Comparison of ENCODE assay signal across 17 cellular contexts in genomic region chr2:97763176-97763845, GRCh38. TPM values are rescaled to one million over a fixed set of nuclear protein-coding genes. Genes with fewer than 3 reads are reported as not detected.
DNase-seq lines count a peak whose midpoint lies in the region; ATAC-seq, FAIRE-seq and TF ChIP-seq lines count a peak whose summit lies in the region.
"Had no signal": no experiment of that assay in that cellular context is flagged by ENCODE, and none has a peak within 500 bp of the region (broad histone marks: within the 10 kb centered on the region; RNA-seq: fewer than 3 reads in every experiment).

No MANE protein-coding gene starts in this region.

- H3K9me3 ChIP-seq in HepG2 (ENCODE audit: low read length) (no peaks in the 10 kb centered on the region), right lobe of liver (no peaks in the 10 kb centered on the region), smooth muscle cell (replicated peaks; ENCODE audit: low read depth) (no peaks in the 10 kb centered on the region)
- no peaks in the 10 kb centered on the region for H3K9me3 ChIP-seq in CD8-positive, alpha-beta T cell (ENCODE audit: low read length)
- H3K9me3 ChIP-seq: psoas muscle, SJSA1 had no signal

- H3K27ac ChIP-seq in HepG2 (ENCODE audit: extremely low read length, insufficient read depth, low read length) (no peak overlapping the region), right lobe of liver (no peak overlapping the region), smooth muscle cell (ENCODE audit: low read depth) (no peak overlapping the region)
- H3K27ac ChIP-seq in CD8-positive, alpha-beta T cell (ENCODE audit: low read depth, low read length), result no peak overlapping the region
- H3K27ac ChIP-seq: HL-60, psoas muscle, SJSA1 had no signal

- no peaks in the 10 kb centered on the region for H3K4me1 ChIP-seq in HepG2 (ENCODE audit: insufficient read depth, low read length)
- no peaks in the 10 kb centered on the region for H3K4me1 ChIP-seq in right lobe of liver
- H3K4me1 ChIP-seq in CD8-positive, alpha-beta T cell (ENCODE audit: insufficient read depth, low read length), result peaks cover 41% of the 10 kb centered on the region
- no peaks in the 10 kb centered on the region for H3K4me1 ChIP-seq in smooth muscle cell (ENCODE audit: low read depth)
- H3K4me1 ChIP-seq: SJSA1 had no signal

- POLR2A ChIA-PET in HepG2 (lab: Yijun Ruan, JAX) (no interaction called here), T-cell (lab: Charles Lee) (no interaction called here)
- POLR2A ChIA-PET in CD8-positive, alpha-beta T cell (lab: Charles Lee), result no interaction called here

- TF ChIP-seq EP300 in HepG2 (IDR thresholded peaks at IDR 0.05; ENCODE audit: low read depth in 2 of 2, low read length in 2 of 2) (no peak), HepG2 (CRISPR knock-in tag; IDR thresholded peaks at IDR 0.05; ENCODE audit: borderline replicate concordance) (no peak)

- CTCF ChIA-PET in HepG2 (lab: Yijun Ruan, JAX; ENCODE audit: low intra/inter-chr PET ratio, low total read pairs), result no interaction called here
- CTCF ChIA-PET in T-cell (lab: Charles Lee), result interaction anchor here in 1 of 2 donors (0.5 kb wide), 1 partner anchor 87 kb away, joined by 3 read pairs; no protein-coding TSS in a partner anchor
- CTCF ChIA-PET in CD8-positive, alpha-beta T cell (lab: Charles Lee), result interaction anchor here (1.2 to 4.2 kb wide), 4 partner anchors 15 to 63 kb away, joined by 3 to 19 read pairs (median 8); no protein-coding TSS in a partner anchor

- no peak overlapping the region for H3K9ac ChIP-seq in HepG2 (ENCODE audit: insufficient read depth, low read depth, low read length)
- no peak overlapping the region for H3K9ac ChIP-seq in smooth muscle cell (ENCODE audit: low read depth)

- H3K4me2 ChIP-seq in HepG2 (ENCODE audit: low read depth, low read length), result no peak overlapping the region
- no peak overlapping the region for H3K4me2 ChIP-seq in smooth muscle cell

- H3K27ac Mint-ChIP-seq in T-cell, result peak overlapping the region; percentile 55
- no peak overlapping the region for H3K27ac Mint-ChIP-seq in CD8-positive, alpha-beta T cell
- H3K27ac Mint-ChIP-seq: activated naive CD4-positive, alpha-beta T cell treated with anti-CD3 and anti-CD28 coated beads for 36 hours had no signal

- H3K9me3 Mint-ChIP-seq in T-cell, result no peaks in the 10 kb centered on the region
- H3K9me3 Mint-ChIP-seq in CD8-positive, alpha-beta T cell, result no peaks in the 10 kb centered on the region
- H3K9me3 Mint-ChIP-seq: activated naive CD4-positive, alpha-beta T cell treated with anti-CD3 and anti-CD28 coated beads for 36 hours had no signal

- H3K27me3 Mint-ChIP-seq in T-cell, result no peaks in the 10 kb centered on the region
- H3K27me3 Mint-ChIP-seq in CD8-positive, alpha-beta T cell (ENCODE audit: low read depth), result no peaks in the 10 kb centered on the region

- no TSS peak for BruUV-seq in HepG2 (replicated peaks; lab: Mats Ljungman, UMichigan)

- intact Hi-C loops in HepG2 (cut with micrococcal nuclease; ENCODE audit: unreplicated experiment) (no loop called here), right lobe of liver (cut with DNase I) (no loop called here)
- intact Hi-C loops in CD8-positive, alpha-beta T cell (cut with DNase I, micrococcal nuclease), result no loop called here

- H3K36me3 ChIP-seq in HepG2 (replicated peaks in 1 of 2; ENCODE audit: control insufficient read depth in 1 of 2, insufficient read depth in 2 of 2, low read length in 2 of 2) (peaks cover 28 to 79% of the 10 kb centered on the region in 2 experiments), right lobe of liver (peaks cover 0 to 69% (median 17%) of the 10 kb centered on the region in 4 donors), smooth muscle cell (ENCODE audit: low read depth) (no peaks in the 10 kb centered on the region)
- H3K36me3 ChIP-seq in CD8-positive, alpha-beta T cell (ENCODE audit: insufficient read depth, low read length), result peaks cover 26% of the 10 kb centered on the region

- DNase-seq in HepG2 (ENCODE audit: low spot score) (no peak), right lobe of liver (no peak), T-cell (no peak), kidney tubule cell (ENCODE audit: low spot score) (peak; percentile 25), urothelium cell line (ENCODE audit: low spot score) (no peak), smooth muscle cell (lab: John Stamatoyannopoulos, UW; ENCODE audit: unreplicated experiment) (no peak)
- DNase-seq in activated naive CD4-positive, alpha-beta T cell treated with Interleukin-2 at 50 U/mL for 16 hours, result no peak
- no peak for DNase-seq in CD8-positive, alpha-beta T cell
- DNase-seq: activated naive CD4-positive, alpha-beta T cell treated with anti-CD3 and anti-CD28 coated beads for 36 hours; left cardiac atrium; NCI-H1436 treated with DMSO at 0.1 percent for 48 hours; NCI-H345; psoas muscle had no signal

- peaks cover 22 to 39% (median 36%) of the 10 kb centered on the region in 3 donors for H3K4me1 Mint-ChIP-seq in T-cell
- peaks cover 33% of the 10 kb centered on the region for H3K4me1 Mint-ChIP-seq in CD8-positive, alpha-beta T cell (ENCODE audit: low read depth)

- no peak overlapping the region for H3K4me3 ChIP-seq in HepG2 (replicated peaks in 1 of 3; ENCODE audit: insufficient read depth in 1 of 3, low read depth in 2 of 3, low read length in 3 of 3)
- H3K4me3 ChIP-seq in right lobe of liver, result no peak overlapping the region
- no peak overlapping the region for H3K4me3 ChIP-seq in CD8-positive, alpha-beta T cell (ENCODE audit: low read depth, low read length)
- H3K4me3 ChIP-seq in smooth muscle cell, result no peak overlapping the region
- H3K4me3 ChIP-seq: psoas muscle, SJSA1 had no signal

- no peaks in the 10 kb centered on the region for H4K20me1 ChIP-seq in HepG2 (ENCODE audit: insufficient read depth, low read length)
- H4K20me1 ChIP-seq in smooth muscle cell (ENCODE audit: low read depth), result no peaks in the 10 kb centered on the region

- TF ChIP-seq POLR2A in HepG2 (IDR thresholded peaks at IDR 0.05; ENCODE audit: insufficient read depth in 1 of 2, low read depth in 2 of 2, low read length in 2 of 2) (no peak), right lobe of liver (IDR thresholded peaks at IDR 0.05) (no peak)

- FAIRE-seq in HepG2 (lab: Jason Lieb, UNC), result no peak
- peak; percentile 88 for FAIRE-seq in urothelium cell line (lab: Jason Lieb, UNC)
- FAIRE-seq: bronchial epithelial cell, D721Med had no signal

- H3K27me3 ChIP-seq in HepG2 (ENCODE audit: control insufficient read depth in 1 of 2, insufficient read depth in 2 of 2, low read length in 2 of 2) (no peaks in the 10 kb centered on the region), right lobe of liver (no peaks in the 10 kb centered on the region), smooth muscle cell (ENCODE audit: low read depth) (no peaks in the 10 kb centered on the region)
- H3K27me3 ChIP-seq in CD8-positive, alpha-beta T cell (ENCODE audit: insufficient read depth, low read length), result no peaks in the 10 kb centered on the region
- H3K27me3 ChIP-seq: SJSA1 had no signal

- H2AFZ ChIP-seq in HepG2 (ENCODE audit: low read length) (no peak overlapping the region), smooth muscle cell (ENCODE audit: low read depth) (no peak overlapping the region)

- no peak for TF ChIP-seq CTCF in HepG2 (CRISPR knock-in tag; IDR thresholded peaks at IDR 0.05)
- TF ChIP-seq CTCF in right lobe of liver (IDR thresholded peaks at IDR 0.05), result no peak
- no peak for TF ChIP-seq CTCF in CD8-positive, alpha-beta T cell (IDR thresholded peaks at IDR 0.05)
- TF ChIP-seq CTCF in smooth muscle cell (IDR thresholded peaks at IDR 0.05; ENCODE audit: borderline replicate concordance, insufficient read depth, poor library complexity, severe bottlenecking), result no peak

- in situ Hi-C loops in HepG2 (cut with HindIII; ENCODE audit: extremely low pct_ligation_motif_present, low pct_unique_long_range_greater_than_20kb), result no loop called here

- H3K36me3 Mint-ChIP-seq in T-cell, result peaks cover 55% of the 10 kb centered on the region
- H3K36me3 Mint-ChIP-seq in CD8-positive, alpha-beta T cell, result peaks cover 74% of the 10 kb centered on the region

- H3F3A ChIP-seq in smooth muscle cell (ENCODE audit: low read depth), result no peaks in the 10 kb centered on the region

- H3K79me2 ChIP-seq in HepG2 (ENCODE audit: insufficient read depth, low read length) (no peaks in the 10 kb centered on the region), smooth muscle cell (ENCODE audit: low read depth) (no peaks in the 10 kb centered on the region)

- no peak for TF ChIP-seq RAD21 in HepG2 (CRISPR knock-in tag; IDR thresholded peaks at IDR 0.05)

- no peak overlapping the region for H3K4me3 Mint-ChIP-seq in T-cell
- H3K4me3 Mint-ChIP-seq in CD8-positive, alpha-beta T cell, result no peak overlapping the region
- H3K4me3 Mint-ChIP-seq: activated naive CD4-positive, alpha-beta T cell treated with anti-CD3 and anti-CD28 coated beads for 36 hours had no signal

- WGBS in HepG2 (ENCODE audit: low lambda C conversion rate), result 97% methylated on average over 20 of the region's 20 CpGs
- WGBS in right lobe of liver (ENCODE audit: insufficient coverage, low coverage, low lambda C conversion rate, missing lambda C conversion rate), result 95% methylated on average over 18 of the region's 20 CpGs
- WGBS in smooth muscle cell (ENCODE audit: low lambda C conversion rate), result 88% methylated on average over 20 of the region's 20 CpGs

- ATAC-seq in HepG2, result no peak; the same call in 2 of the 3 replicates
- no peak for ATAC-seq in right lobe of liver
- no peak for ATAC-seq in T-cell (replicated peaks in 1 of 4)
- ATAC-seq in CD8-positive, alpha-beta T cell, result no peak
- ATAC-seq: left cardiac atrium, psoas muscle had no signal

RNA-seq across cellular contexts. Expression of gene ZAP70, which starts 49.9 kb away (rescaled TPM):
- total RNA-seq in HepG2 (2016; rRNA removed; fragmentation: Illumina TruSeq; extraction: Trizol) (0.18 and 0.51 TPM in 2 replicates), right lobe of liver (1 to 10 TPM in 4 of 6 experiments, under 1 TPM in 2; 0.74 to 2.1 (median 1.4) TPM), T-cell (100 to 1,000 TPM; 449 to 534 (median 468) TPM), smooth muscle cell (0.40 TPM in 1 of 2 replicates, not detected in the other)
- total RNA-seq in HepG2 (2016; cell fraction: cytosol; rRNA removed; fragmentation: Illumina TruSeq; extraction: Trizol; ENCODE audit: low read depth), result not detected in 2 replicates
- total RNA-seq in HepG2 (2016; cell fraction: insoluble cytoplasmic fraction; rRNA removed; fragmentation: Illumina TruSeq; extraction: Trizol), result 0.24 and 0.43 TPM in 2 replicates
- not detected in 2 replicates for total RNA-seq in HepG2 (2016; cell fraction: membrane; rRNA removed; fragmentation: Illumina TruSeq; extraction: Trizol)
- total RNA-seq in HepG2 (2016; cell fraction: nucleus; rRNA removed; fragmentation: Illumina TruSeq; extraction: Trizol), result 0.28 and 0.31 TPM in 2 replicates
- polyA plus RNA-seq in HepG2 (2011; rRNA removed) (4.0 and 7.1 TPM in 2 replicates), smooth muscle cell (0.24 and 0.31 TPM in 2 replicates)
- 2.5 and 3.2 TPM in 2 replicates for polyA plus RNA-seq in HepG2 (2011; cell fraction: cytosol; rRNA removed)
- 64.9 and 67.7 TPM in 2 replicates for polyA plus RNA-seq in HepG2 (2011; cell fraction: nucleus; rRNA removed)
- 2.2 and 3.6 TPM in 2 replicates for polyA plus RNA-seq in HepG2 (2012)
- not detected in 2 replicates for polyA plus RNA-seq in HepG2 (2016; cell fraction: cytosol; fragmentation: Illumina TruSeq; extraction: Trizol; ENCODE audit: low read depth)
- polyA plus RNA-seq in HepG2 (2016; cell fraction: insoluble cytoplasmic fraction; fragmentation: Illumina TruSeq; extraction: Trizol; ENCODE audit: low read depth), result 0.27 and 0.57 TPM in 2 replicates
- not detected in 2 replicates for polyA plus RNA-seq in HepG2 (2016; cell fraction: membrane; fragmentation: Illumina TruSeq; extraction: Trizol; ENCODE audit: low read depth)
- polyA plus RNA-seq in HepG2 (2016; cell fraction: nucleus; fragmentation: Illumina TruSeq; extraction: Trizol; ENCODE audit: insufficient read depth, low read depth), result 1.00 and 1.1 TPM in 2 replicates
- polyA minus RNA-seq in HepG2 (2011; rRNA and poly(A)+ RNA removed; ENCODE audit: low replicate concordance), result 5.3 TPM in 1 of 2 replicates, not detected in the other
- 1.5 and 1.6 TPM in 2 replicates for polyA minus RNA-seq in HepG2 (2011; cell fraction: cytosol; rRNA and poly(A)+ RNA removed)
- 5.0 and 5.6 TPM in 2 replicates for polyA minus RNA-seq in HepG2 (2011; cell fraction: nucleus; rRNA and poly(A)+ RNA removed)
- 100 to 1,000 TPM; 487 to 512 TPM for total RNA-seq in CD8-positive, alpha-beta T cell
- total RNA-seq: bronchial epithelial cell, SJSA1 had no signal

Comparison
In these comparisons a context has a peak if more than half of its experiments do, and no peak if none do; other contexts are left out.
1. RNA of gene ZAP70, which starts 49.9 kb away (total RNA-seq): 487 to 512 TPM in CD8-positive, alpha-beta T cell and 449 to 534 TPM in T-cell; 0.74 to 2.1 TPM in right lobe of liver, 0.18 to 0.51 TPM in HepG2 and 0.40 TPM in smooth muscle cell; every median in the first group is over 100 times any median in the second.